In genomic region chr22:44554411-44554810, GRCh38 we compare ENCODE assay signal across 20 cellular contexts.
"Had no signal": no experiment of that assay in that cellular context is flagged by ENCODE, and none has a peak within 500 bp of the region (broad histone marks: within the 10 kb centered on the region; RNA-seq: fewer than 3 reads in every experiment).

No MANE protein-coding gene starts in this region.

- ATAC-seq: foreskin keratinocyte; gastroesophageal sphincter; heart left ventricle; left cardiac atrium; lower lobe of right lung; natural killer cell; pancreas; right lobe of liver; stimulated activated effector memory CD8-positive, alpha-beta T cell treated with anti-CD3 and anti-CD28 coated beads, Interleukin-12 subunit alpha, Interleukin-12 subunit beta, amount 100 ng/mL, for 72 hours had no signal

- DNase-seq: colonic mucosa; effector memory CD4-positive, alpha-beta T cell; foreskin keratinocyte; left cardiac atrium; left ventricle myocardium inferior; lower lobe of right lung; natural killer cell; occipital lobe; stimulated activated CD4-positive, alpha-beta T cell treated with anti-CD3 and anti-CD28 coated beads, Interleukin-12 subunit alpha, Interleukin-12 subunit beta, amount 100 ng/mL, for 4 hours; stimulated activated CD4-positive, alpha-beta T cell treated with anti-CD3 and anti-CD28 coated beads, Interleukin-1b, Interleukin-23, amount 100 ng/mL, for 48 hours; stimulated activated CD4-positive, alpha-beta T cell treated with anti-CD3 and anti-CD28 coated beads, Interleukin-4, amount 100 ng/mL, for 1 hour; stimulated activated naive CD4-positive, alpha-beta T cell treated with Interleukin-2 at 50 U/mL for 16 hours; stomach; testis; uterus had no signal
